12 cellular contexts compared by ENCODE assay signal in the genomic region with DNA sequence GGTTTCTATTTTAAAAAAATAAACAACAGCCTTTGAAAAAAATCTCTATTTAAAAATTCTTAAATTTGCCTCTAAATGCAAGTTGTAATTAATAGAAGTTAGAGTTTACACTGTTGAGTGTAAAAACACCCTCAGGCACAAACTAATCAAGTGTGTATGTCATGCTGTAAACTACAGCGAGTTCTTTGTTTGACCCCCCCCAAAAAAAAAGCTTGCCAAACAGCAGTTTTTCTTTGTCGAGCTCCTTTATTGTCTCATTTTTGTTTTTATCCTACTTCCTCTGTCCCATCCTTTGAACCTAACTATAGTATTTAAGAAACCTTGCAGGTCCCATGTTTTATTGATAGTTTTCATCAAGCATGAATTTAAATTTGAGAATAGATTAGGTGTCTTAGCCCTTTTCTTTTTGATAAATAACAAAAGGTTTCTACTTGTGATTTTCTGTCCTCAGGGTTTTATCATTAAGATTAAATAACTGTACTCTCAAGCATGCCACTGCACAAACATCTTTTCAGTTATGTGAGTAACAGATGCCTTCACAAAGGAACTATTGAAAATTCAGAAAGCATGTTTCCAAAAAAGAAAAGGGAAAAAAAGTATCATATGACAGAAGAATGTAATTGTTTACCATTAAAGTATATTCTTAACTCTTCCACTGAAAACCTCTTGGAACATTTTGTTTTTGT.
A peak's percentile ranks its signal among the peaks of the same experiment; 100 is the strongest.
DNase-seq lines count a peak whose midpoint lies in the region; ATAC-seq, FAIRE-seq and TF ChIP-seq lines count a peak whose summit lies in the region.
"Had no signal": no experiment of that assay in that cellular context is flagged by ENCODE, and none has a peak within 500 bp of the region (broad histone marks: within the 10 kb centered on the region; RNA-seq: fewer than 3 reads in every experiment).

No MANE protein-coding gene starts in this region.

- TF ChIP-seq CTCF in SU-DHL-6 (IDR thresholded peaks at IDR 0.05; ENCODE audit: insufficient read depth, low read length, poor library complexity, severe bottlenecking): no peak
- TF ChIP-seq CTCF in keratinocyte (optimal IDR thresholded peaks at IDR 0.05 in 1 of 3, IDR thresholded peaks at IDR 0.05 in 1 of 3, conservative IDR thresholded peaks at IDR 0.05 in 1 of 3; ENCODE audit: extremely low read depth in 1 of 3, insufficient read depth in 2 of 3, low read length in 3 of 3): no peak

- H3K79me2 ChIP-seq in SU-DHL-6 (ENCODE audit: insufficient read depth, low read length) (peaks cover 38% of the 10 kb centered on the region), keratinocyte (ENCODE audit: control insufficient read depth, insufficient read depth, low read length) (peaks cover 4% of the 10 kb centered on the region)

- H3K9ac ChIP-seq in SU-DHL-6 (ENCODE audit: low read length): 0 out of 2 replicates have a peak overlapping the region, but pooled peaks have one; percentile 16
- H3K9ac ChIP-seq in keratinocyte (ENCODE audit: control insufficient read depth, extremely low read depth, insufficient read depth, low read length): no peak overlapping the region

- FAIRE-seq in keratinocyte (lab: Jason Lieb, UNC): no peak
- FAIRE-seq: small intestine had no signal

- H3K4me2 ChIP-seq in SU-DHL-6 (ENCODE audit: low read depth, low read length, poor library complexity, severe bottlenecking): peak overlapping the region; percentile 18
- peak overlapping the region; percentile 31 for H3K4me2 ChIP-seq in keratinocyte (ENCODE audit: control insufficient read depth, extremely low read depth, insufficient read depth, low read depth, low read length)

- peaks cover 69% of the 10 kb centered on the region for H3K36me3 Mint-ChIP-seq in T-helper 2 cell treated with Interferon-gamma antibody and Interleukin-4, amounts not matched to agents 5 μg/mL and 100 μg/mL, for 36 hours (ENCODE audit: low read depth)
- peaks cover 70 to 83% of the 10 kb centered on the region in 2 donors for H3K36me3 Mint-ChIP-seq in stimulated activated naive B cell treated with anti-CD40 and anti-IgM and Interleukin-4, amounts not matched to agents 10 μg/mL and 1 μg/mL and 100 μg/mL, for 72 hours

- H3K27ac ChIP-seq in SU-DHL-6 (ENCODE audit: low read depth, low read length) (peak overlapping the region; percentile 64), keratinocyte (ENCODE audit: control insufficient read depth, insufficient read depth, low read length) (peak overlapping the region; percentile 23)

- peaks cover 20% of the 10 kb centered on the region for H3K4me1 ChIP-seq in keratinocyte (ENCODE audit: control insufficient read depth, extremely low read depth, insufficient read depth, low read length)

- H3K9me3 Mint-ChIP-seq in T-helper 2 cell treated with Interferon-gamma antibody and Interleukin-4, amounts not matched to agents 5 μg/mL and 100 μg/mL, for 36 hours: peaks cover 5% of the 10 kb centered on the region
- H3K9me3 Mint-ChIP-seq in stimulated activated naive B cell treated with anti-CD40 and anti-IgM and Interleukin-4, amounts not matched to agents 10 μg/mL and 1 μg/mL and 100 μg/mL, for 72 hours: peaks cover 3 to 7% of the 10 kb centered on the region in 2 donors

- H3K4me1 Mint-ChIP-seq in T-helper 2 cell treated with Interferon-gamma antibody and Interleukin-4, amounts not matched to agents 5 μg/mL and 100 μg/mL, for 36 hours (ENCODE audit: low read depth): peaks cover 55% of the 10 kb centered on the region
- peaks cover 50 to 84% of the 10 kb centered on the region in 2 donors for H3K4me1 Mint-ChIP-seq in stimulated activated naive B cell treated with anti-CD40 and anti-IgM and Interleukin-4, amounts not matched to agents 10 μg/mL and 1 μg/mL and 100 μg/mL, for 72 hours

- no peak overlapping the region for H2AFZ ChIP-seq in SU-DHL-6 (ENCODE audit: low read depth, low read length, severe bottlenecking)
- no peak overlapping the region for H2AFZ ChIP-seq in keratinocyte (ENCODE audit: control insufficient read depth, low read length)

- peaks cover 57% of the 10 kb centered on the region for H3F3A ChIP-seq in SU-DHL-6 (ENCODE audit: insufficient read depth)

- peak overlapping the region; percentile 49 for H3K27ac Mint-ChIP-seq in T-helper 2 cell treated with Interferon-gamma antibody and Interleukin-4, amounts not matched to agents 5 μg/mL and 100 μg/mL, for 36 hours
- H3K27ac Mint-ChIP-seq in stimulated activated naive B cell treated with anti-CD40 and anti-IgM and Interleukin-4, amounts not matched to agents 10 μg/mL and 1 μg/mL and 100 μg/mL, for 72 hours: peak overlapping the region; percentile 85

- no peak for DNase-seq in T-helper 2 cell treated with Interferon-gamma antibody and Interleukin-4, amounts not matched to agents 5 μg/mL and 100 μg/mL, for 36 hours (ENCODE audit: low spot score)
- DNase-seq in T-helper 2 cell: no peak
- DNase-seq in keratinocyte (ENCODE audit: low read depth, low spot score): no peak
- no peak for DNase-seq in stimulated activated naive B cell treated with anti-CD40 and anti-IgM and Interleukin-4, amounts not matched to agents 10 μg/mL and 1 μg/mL and 100 μg/mL, for 72 hours
- DNase-seq in retina: no peak
- DNase-seq: DND-41, Kasumi-1, SHP77, small intestine had no signal

- dilution Hi-C loops in keratinocyte (cut with MboI; ENCODE audit: extremely low pct_ligation_motif_present, low sequenced_read_pairs): no loop called here

- no peaks in the 10 kb centered on the region for H3K27me3 Mint-ChIP-seq in T-helper 2 cell treated with Interferon-gamma antibody and Interleukin-4, amounts not matched to agents 5 μg/mL and 100 μg/mL, for 36 hours (ENCODE audit: low read depth)
- H3K27me3 Mint-ChIP-seq in stimulated activated naive B cell treated with anti-CD40 and anti-IgM and Interleukin-4, amounts not matched to agents 10 μg/mL and 1 μg/mL and 100 μg/mL, for 72 hours: no peaks in the 10 kb centered on the region

- ATAC-seq in stimulated activated naive B cell treated with anti-CD40 and anti-IgM and Interleukin-4, amounts not matched to agents 10 μg/mL and 1 μg/mL and 100 μg/mL, for 72 hours (replicated peaks): no peak
- ATAC-seq in HG03175 (IDR thresholded peaks at IDR 0.05; ENCODE audit: unreplicated experiment) (no peak), GM18858 (IDR thresholded peaks at IDR 0.05; ENCODE audit: unreplicated experiment) (no peak)

- H3K27me3 ChIP-seq in SU-DHL-6 (ENCODE audit: low read length) (no peaks in the 10 kb centered on the region), keratinocyte (ENCODE audit: control insufficient read depth, extremely low read depth, insufficient read depth, low read length) (no peaks in the 10 kb centered on the region)

- H3K9me3 ChIP-seq in SU-DHL-6 (ENCODE audit: insufficient read depth, low read length) (no peaks in the 10 kb centered on the region), keratinocyte (ENCODE audit: control insufficient read depth, low read depth, low read length) (no peaks in the 10 kb centered on the region)

- H3K4me3 Mint-ChIP-seq in T-helper 2 cell treated with Interferon-gamma antibody and Interleukin-4, amounts not matched to agents 5 μg/mL and 100 μg/mL, for 36 hours: no peak overlapping the region
- H3K4me3 Mint-ChIP-seq in stimulated activated naive B cell treated with anti-CD40 and anti-IgM and Interleukin-4, amounts not matched to agents 10 μg/mL and 1 μg/mL and 100 μg/mL, for 72 hours: peak overlapping the region in 1 of 2 donors; percentile 8

- H3K4me3 ChIP-seq in SU-DHL-6 (ENCODE audit: insufficient read depth, low read length, poor library complexity, severe bottlenecking) (no peak overlapping the region), keratinocyte (ENCODE audit: control insufficient read depth in 2 of 3, extremely low read depth in 1 of 3, insufficient read depth in 2 of 3, low read depth in 1 of 3, low read length in 3 of 3) (peak overlapping the region in 1 of 3 experiments; percentile 16)

- no peaks in the 10 kb centered on the region for H3K9me2 ChIP-seq in SU-DHL-6 (replicated peaks; ENCODE audit: insufficient read depth, low read length)

- peaks cover 21% of the 10 kb centered on the region for H3K36me3 ChIP-seq in SU-DHL-6 (ENCODE audit: low read length)
- H3K36me3 ChIP-seq in keratinocyte (ENCODE audit: control insufficient read depth in 2 of 2, extremely low read depth in 1 of 2, insufficient read depth in 2 of 2, low read length in 2 of 2): peaks cover 2 to 26% of the 10 kb centered on the region in 2 experiments

- H3K9me1 ChIP-seq in keratinocyte (ENCODE audit: control insufficient read depth, extremely low read depth, insufficient read depth, low read length): no peaks in the 10 kb centered on the region

- H4K20me1 ChIP-seq in SU-DHL-6 (ENCODE audit: low read depth, low read length) (no peaks in the 10 kb centered on the region), keratinocyte (ENCODE audit: control insufficient read depth, extremely low read depth, insufficient read depth, low read length) (no peaks in the 10 kb centered on the region)
